In the genomic region with DNA sequence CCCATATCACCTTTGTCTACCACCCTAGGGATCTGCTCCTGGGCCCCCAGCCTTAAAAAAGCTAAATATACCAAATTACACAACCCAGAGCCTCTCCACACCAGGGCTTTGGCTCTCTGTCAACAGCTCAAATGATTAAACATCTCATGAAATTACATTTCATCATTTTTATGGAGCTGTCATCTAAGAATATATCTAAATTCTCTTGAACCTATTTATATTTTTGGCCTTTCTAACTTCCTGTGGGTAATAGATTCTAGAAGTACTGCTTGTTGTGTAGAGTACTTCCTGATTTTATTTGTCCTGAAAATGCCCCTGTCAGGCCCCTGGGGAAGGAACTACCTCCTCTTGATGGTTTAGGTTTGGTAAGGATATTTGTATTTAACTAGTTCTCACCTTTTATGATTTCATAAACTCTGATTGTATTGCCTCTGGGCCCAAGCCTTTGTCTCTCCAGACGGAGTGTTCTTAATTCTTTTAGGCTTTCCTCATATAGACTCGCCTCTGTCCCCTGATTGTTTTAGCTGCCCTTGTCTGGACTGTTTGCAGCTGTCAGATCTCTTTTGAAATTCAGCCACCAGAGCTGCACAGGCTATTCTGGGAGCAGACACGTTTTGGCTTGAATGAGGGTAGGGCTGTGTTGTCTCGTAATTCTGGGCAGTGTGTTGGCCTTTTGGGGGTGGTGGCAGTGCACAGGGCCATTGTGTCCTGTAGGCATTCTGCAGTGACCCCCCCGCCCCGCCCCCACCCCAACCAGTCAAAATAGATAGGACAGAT, we compare ENCODE assay signal across 12 cellular contexts. TPM values are rescaled to one million over a fixed set of nuclear protein-coding genes. Genes with fewer than 3 reads are reported as not detected.
DNase-seq lines count a peak whose midpoint lies in the region; ATAC-seq and TF ChIP-seq lines count a peak whose summit lies in the region.
"Had no signal": no experiment of that assay in that cellular context is flagged by ENCODE, and none has a peak within 500 bp of the region (broad histone marks: within the 10 kb centered on the region; RNA-seq: fewer than 3 reads in every experiment).

No MANE protein-coding gene starts in this region.

- peak; percentile 6 for DNase-seq in DMS79 treated with DMSO at 0.1 percent for 48 hours (lab: John Stamatoyannopoulos, UW)
- no peak for DNase-seq in DMS79 (lab: John Stamatoyannopoulos, UW)
- DNase-seq in hepatocyte (ENCODE audit: low spot score) = no peak
- DNase-seq in thoracic aorta (ENCODE audit: low spot score) = no peak
- no peak for DNase-seq in HAP-1 (ENCODE audit: low spot score in 2 of 2)
- DNase-seq in immature natural killer cell = no peak
- no peak for DNase-seq in activated CD8-positive, alpha-beta memory T cell treated with anti-CD3 and anti-CD28 coated beads for 24 hours
- DNase-seq: mesendoderm had no signal

- peaks cover 16% of the 10 kb centered on the region for H3K27me3 ChIP-seq in hepatocyte
- no peaks in the 10 kb centered on the region for H3K27me3 ChIP-seq in thoracic aorta (replicated peaks; ENCODE audit: insufficient read depth)
- no peaks in the 10 kb centered on the region for H3K27me3 ChIP-seq in HAP-1 (ENCODE audit: low read depth)

- H3K4me3 ChIP-seq in hepatocyte (no peak overlapping the region), thoracic aorta (no peak overlapping the region), HAP-1 (no peak overlapping the region)

- no peak overlapping the region for H3K27ac Mint-ChIP-seq in immature natural killer cell

- H3K36me3 Mint-ChIP-seq in immature natural killer cell = no peaks in the 10 kb centered on the region

- peak; percentile 68 for ATAC-seq in SK-N-SH treated with all-trans-retinoic acid at 6 μM for 48 hours
- peak; percentile 75 for ATAC-seq in thoracic aorta (ENCODE audit: insufficient number of reproducible peaks, low FRiP score, low read depth)

- H4K20me1 ChIP-seq in hepatocyte (ENCODE audit: insufficient read depth, poor library complexity, severe bottlenecking) = no peaks in the 10 kb centered on the region

- no peaks in the 10 kb centered on the region for H3K79me2 ChIP-seq in hepatocyte

- no peaks in the 10 kb centered on the region for H3K9me2 ChIP-seq in hepatocyte (replicated peaks; ENCODE audit: insufficient read depth)

- H3K27me3 Mint-ChIP-seq in immature natural killer cell (ENCODE audit: low read depth in 3 of 3) = peaks cover 2 to 6% (median 4%) of the 10 kb centered on the region in 3 donors

- H3K27ac ChIP-seq in hepatocyte = peak overlapping the region; percentile 13
- peak overlapping the region; percentile 68 to 77 for H3K27ac ChIP-seq in thoracic aorta
- H3K27ac ChIP-seq: 22Rv1 had no signal

- no peak overlapping the region for H3K4me2 ChIP-seq in hepatocyte

- in situ Hi-C loops in HAP-1 (cut with MboI; ENCODE audit: low sequenced_read_pairs) = no loop called here

- H3K4me3 Mint-ChIP-seq in immature natural killer cell = no peak overlapping the region

- H3K9me3 ChIP-seq in hepatocyte (ENCODE audit: low read depth) (no peaks in the 10 kb centered on the region), thoracic aorta (no peaks in the 10 kb centered on the region), HAP-1 (no peaks in the 10 kb centered on the region)

- H3K9me3 Mint-ChIP-seq in immature natural killer cell = no peaks in the 10 kb centered on the region

- H3K36me3 ChIP-seq in hepatocyte (replicated peaks; ENCODE audit: insufficient read depth, low read depth) (no peaks in the 10 kb centered on the region), thoracic aorta (peaks cover 4% of the 10 kb centered on the region), HAP-1 (replicated peaks) (no peaks in the 10 kb centered on the region)

- TF ChIP-seq CTCF in hepatocyte (IDR thresholded peaks at IDR 0.05; ENCODE audit: poor library complexity) = no peak
- TF ChIP-seq CTCF in thoracic aorta (IDR thresholded peaks at IDR 0.05) = no peak

- H3K4me1 ChIP-seq in hepatocyte (ENCODE audit: insufficient read depth) = no peaks in the 10 kb centered on the region
- peaks cover 12 to 27% of the 10 kb centered on the region in 2 donors for H3K4me1 ChIP-seq in thoracic aorta (ENCODE audit: control insufficient read depth in 1 of 2, low read depth in 2 of 2)
- H3K4me1 ChIP-seq in HAP-1 = no peaks in the 10 kb centered on the region

- H2AFZ ChIP-seq in hepatocyte = no peak overlapping the region

- no peaks in the 10 kb centered on the region for H3K4me1 Mint-ChIP-seq in immature natural killer cell

- WGBS in hepatocyte (ENCODE audit: low lambda C conversion rate, missing lambda C conversion rate) = 19% methylated on average over 6 of the region's 6 CpGs

TF ChIP-seq in SK-N-SH treated with all-trans-retinoic acid at 6 μM for 48 hours, 23 proteins besides CTCF, POLR2A, EP300 and RAD21 (continues in another document):
- no peak for TF ChIP-seq ZNF70 (CRISPR knock-in tag; IDR thresholded peaks at IDR 0.05)
- no peak for TF ChIP-seq PPARA (CRISPR knock-in tag; IDR thresholded peaks at IDR 0.05; ENCODE audit: borderline replicate concordance)
- no peak for TF ChIP-seq ZC3H10 (CRISPR knock-in tag; IDR thresholded peaks at IDR 0.05)
- no peak for TF ChIP-seq ZNF8 (CRISPR knock-in tag; IDR thresholded peaks at IDR 0.05)
- no peak for TF ChIP-seq BACH2 (CRISPR knock-in tag; IDR thresholded peaks at IDR 0.05; ENCODE audit: borderline replicate concordance)
- no peak for TF ChIP-seq GLIS3 (CRISPR knock-in tag; IDR thresholded peaks at IDR 0.05)
- TF ChIP-seq ISL1 (CRISPR knock-in tag; IDR thresholded peaks at IDR 0.05) = no peak
- TF ChIP-seq, protein P1, sequence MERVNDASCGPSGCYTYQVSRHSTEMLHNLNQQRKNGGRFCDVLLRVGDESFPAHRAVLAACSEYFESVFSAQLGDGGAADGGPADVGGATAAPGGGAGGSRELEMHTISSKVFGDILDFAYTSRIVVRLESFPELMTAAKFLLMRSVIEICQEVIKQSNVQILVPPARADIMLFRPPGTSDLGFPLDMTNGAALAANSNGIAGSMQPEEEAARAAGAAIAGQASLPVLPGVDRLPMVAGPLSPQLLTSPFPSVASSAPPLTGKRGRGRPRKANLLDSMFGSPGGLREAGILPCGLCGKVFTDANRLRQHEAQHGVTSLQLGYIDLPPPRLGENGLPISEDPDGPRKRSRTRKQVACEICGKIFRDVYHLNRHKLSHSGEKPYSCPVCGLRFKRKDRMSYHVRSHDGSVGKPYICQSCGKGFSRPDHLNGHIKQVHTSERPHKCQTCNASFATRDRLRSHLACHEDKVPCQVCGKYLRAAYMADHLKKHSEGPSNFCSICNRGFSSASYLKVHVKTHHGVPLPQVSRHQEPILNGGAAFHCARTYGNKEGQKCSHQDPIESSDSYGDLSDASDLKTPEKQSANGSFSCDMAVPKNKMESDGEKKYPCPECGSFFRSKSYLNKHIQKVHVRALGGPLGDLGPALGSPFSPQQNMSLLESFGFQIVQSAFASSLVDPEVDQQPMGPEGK (CRISPR knock-in tag; IDR thresholded peaks at IDR 0.05; ENCODE audit: borderline replicate concordance) = no peak
- TF ChIP-seq, protein P2, sequence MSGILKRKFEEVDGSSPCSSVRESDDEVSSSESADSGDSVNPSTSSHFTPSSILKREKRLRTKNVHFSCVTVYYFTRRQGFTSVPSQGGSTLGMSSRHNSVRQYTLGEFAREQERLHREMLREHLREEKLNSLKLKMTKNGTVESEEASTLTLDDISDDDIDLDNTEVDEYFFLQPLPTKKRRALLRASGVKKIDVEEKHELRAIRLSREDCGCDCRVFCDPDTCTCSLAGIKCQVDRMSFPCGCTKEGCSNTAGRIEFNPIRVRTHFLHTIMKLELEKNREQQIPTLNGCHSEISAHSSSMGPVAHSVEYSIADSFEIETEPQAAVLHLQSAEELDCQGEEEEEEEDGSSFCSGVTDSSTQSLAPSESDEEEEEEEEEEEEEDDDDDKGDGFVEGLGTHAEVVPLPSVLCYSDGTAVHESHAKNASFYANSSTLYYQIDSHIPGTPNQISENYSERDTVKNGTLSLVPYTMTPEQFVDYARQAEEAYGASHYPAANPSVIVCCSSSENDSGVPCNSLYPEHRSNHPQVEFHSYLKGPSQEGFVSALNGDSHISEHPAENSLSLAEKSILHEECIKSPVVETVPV (CRISPR knock-in tag; IDR thresholded peaks at IDR 0.05) = no peak
- TF ChIP-seq, protein P3, sequence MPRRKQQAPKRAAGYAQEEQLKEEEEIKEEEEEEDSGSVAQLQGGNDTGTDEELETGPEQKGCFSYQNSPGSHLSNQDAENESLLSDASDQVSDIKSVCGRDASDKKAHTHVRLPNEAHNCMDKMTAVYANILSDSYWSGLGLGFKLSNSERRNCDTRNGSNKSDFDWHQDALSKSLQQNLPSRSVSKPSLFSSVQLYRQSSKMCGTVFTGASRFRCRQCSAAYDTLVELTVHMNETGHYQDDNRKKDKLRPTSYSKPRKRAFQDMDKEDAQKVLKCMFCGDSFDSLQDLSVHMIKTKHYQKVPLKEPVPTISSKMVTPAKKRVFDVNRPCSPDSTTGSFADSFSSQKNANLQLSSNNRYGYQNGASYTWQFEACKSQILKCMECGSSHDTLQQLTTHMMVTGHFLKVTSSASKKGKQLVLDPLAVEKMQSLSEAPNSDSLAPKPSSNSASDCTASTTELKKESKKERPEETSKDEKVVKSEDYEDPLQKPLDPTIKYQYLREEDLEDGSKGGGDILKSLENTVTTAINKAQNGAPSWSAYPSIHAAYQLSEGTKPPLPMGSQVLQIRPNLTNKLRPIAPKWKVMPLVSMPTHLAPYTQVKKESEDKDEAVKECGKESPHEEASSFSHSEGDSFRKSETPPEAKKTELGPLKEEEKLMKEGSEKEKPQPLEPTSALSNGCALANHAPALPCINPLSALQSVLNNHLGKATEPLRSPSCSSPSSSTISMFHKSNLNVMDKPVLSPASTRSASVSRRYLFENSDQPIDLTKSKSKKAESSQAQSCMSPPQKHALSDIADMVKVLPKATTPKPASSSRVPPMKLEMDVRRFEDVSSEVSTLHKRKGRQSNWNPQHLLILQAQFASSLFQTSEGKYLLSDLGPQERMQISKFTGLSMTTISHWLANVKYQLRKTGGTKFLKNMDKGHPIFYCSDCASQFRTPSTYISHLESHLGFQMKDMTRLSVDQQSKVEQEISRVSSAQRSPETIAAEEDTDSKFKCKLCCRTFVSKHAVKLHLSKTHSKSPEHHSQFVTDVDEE (CRISPR knock-in tag; IDR thresholded peaks at IDR 0.05) = no peak
- no peak for TF ChIP-seq ARNTL (CRISPR knock-in tag; IDR thresholded peaks at IDR 0.05; ENCODE audit: borderline replicate concordance, low read depth)
- TF ChIP-seq TCF4 (CRISPR knock-in tag; IDR thresholded peaks at IDR 0.05; ENCODE audit: borderline replicate concordance) = no peak
- no peak for TF ChIP-seq TOX (CRISPR knock-in tag; IDR thresholded peaks at IDR 0.05; ENCODE audit: borderline replicate concordance)
- no peak for TF ChIP-seq RARB (CRISPR knock-in tag; IDR thresholded peaks at IDR 0.05)

RNA-seq across cellular contexts. Expression of a gene that starts 16.6 kb away (rescaled TPM):
- total RNA-seq in hepatocyte (not detected in 2 replicates), thoracic aorta (not detected)
- polyA plus RNA-seq in hepatocyte (not detected in 2 replicates), immature natural killer cell (not detected)
- total RNA-seq: activated CD8-positive, alpha-beta memory T cell treated with anti-CD3 and anti-CD28 coated beads for 36 hours; astrocyte had no signal

RNA-seq across cellular contexts. Expression of a gene that starts 42.9 kb away (rescaled TPM):
- total RNA-seq in hepatocyte = 1.1 and 1.4 TPM in 2 replicates
- polyA plus RNA-seq in hepatocyte = 1.7 and 5.2 TPM in 2 replicates
- 10 to 100 TPM; 13.5 to 16.5 TPM for total RNA-seq in thoracic aorta
- not detected for polyA plus RNA-seq in immature natural killer cell

RNA-seq across cellular contexts. Expression of a gene that starts 58.3 kb away (rescaled TPM):
- total RNA-seq in hepatocyte (2.3 and 2.4 TPM in 2 replicates), thoracic aorta (not detected)
- polyA plus RNA-seq in hepatocyte (1.6 and 2.0 TPM in 2 replicates), immature natural killer cell (1 to 10 TPM in 1 of 3 donors, under 1 TPM in 1, not detected in 1; 0.18 to 3.7 TPM)
- total RNA-seq: activated CD8-positive, alpha-beta memory T cell treated with anti-CD3 and anti-CD28 coated beads for 36 hours had no signal
